Comparison of ENCODE assay signal across 9 cellular contexts in the genomic region with DNA sequence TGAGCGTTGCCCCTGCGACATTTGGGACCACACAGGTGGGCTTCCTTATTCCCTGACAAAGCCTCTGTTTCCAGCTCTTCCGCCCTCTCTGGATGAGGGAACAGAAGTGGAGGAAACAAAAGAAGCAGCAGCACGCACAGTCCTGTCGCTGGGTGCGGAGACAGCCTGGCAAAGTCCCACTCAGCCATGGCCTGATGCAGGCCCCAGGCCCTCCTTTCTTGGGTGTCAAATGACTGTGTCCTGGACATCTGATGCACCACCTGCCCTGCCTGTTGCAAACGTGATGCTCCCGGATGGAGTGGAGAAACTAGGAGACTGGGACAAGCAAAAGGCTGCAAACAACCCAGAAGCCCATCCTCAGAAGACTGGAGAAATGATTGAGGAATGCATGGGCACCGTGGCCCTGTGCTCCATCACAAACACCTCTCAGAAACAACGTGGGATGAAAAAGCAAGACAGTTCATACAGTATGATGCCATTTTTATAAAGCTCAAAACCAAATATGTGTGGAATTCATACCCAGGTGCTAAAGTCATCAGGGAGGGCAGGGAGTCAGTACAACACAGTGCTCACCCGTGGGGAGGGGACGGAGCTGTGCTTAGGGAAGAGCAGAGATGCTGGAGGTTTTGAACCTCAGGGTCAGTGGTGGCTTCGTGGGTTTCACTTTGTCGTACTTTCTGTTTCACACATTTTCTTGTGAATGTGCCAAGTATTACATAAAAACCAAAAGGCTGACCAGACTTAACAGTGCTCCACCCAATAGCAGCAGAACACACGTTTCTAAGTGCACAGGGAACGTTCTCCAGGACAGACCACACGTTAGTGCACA. TPM values are rescaled to one million over a fixed set of nuclear protein-coding genes. Genes with fewer than 3 reads are reported as not detected.
DNase-seq lines count a peak whose midpoint lies in the region; ATAC-seq, FAIRE-seq and TF ChIP-seq lines count a peak whose summit lies in the region.
"Had no signal": no experiment of that assay in that cellular context is flagged by ENCODE, and none has a peak within 500 bp of the region (broad histone marks: within the 10 kb centered on the region; RNA-seq: fewer than 3 reads in every experiment).

No MANE protein-coding gene starts in this region.

- H3K36me3 Mint-ChIP-seq in Caco-2 (ENCODE audit: insufficient read depth, unreplicated experiment) = peaks cover 38% of the 10 kb centered on the region
- H3K36me3 Mint-ChIP-seq in activated naive CD8-positive, alpha-beta T cell treated with anti-CD3 and anti-CD28 coated beads, Interleukin-2, amount 50 U/mL, for 24 hours (ENCODE audit: low read depth) = peaks cover 20% of the 10 kb centered on the region

- CTCF ChIA-PET in Caco-2 (lab: Charles Lee) = no interaction called here

- no peaks in the 10 kb centered on the region for H3K27me3 ChIP-seq in Caco-2 (replicated peaks; ENCODE audit: control insufficient read depth, insufficient read depth, low read length)
- no peaks in the 10 kb centered on the region for H3K27me3 ChIP-seq in testis
- 0 out of 2 replicates have a peak, but pooled peaks cover 2% of the 10 kb centered on the region for H3K27me3 ChIP-seq in HAP-1 (ENCODE audit: low read depth)

- H3K9ac ChIP-seq in kidney (ENCODE audit: low read length in 2 of 2) = peak overlapping the region in 1 of 2 donors; percentile 38

- no peak for FAIRE-seq in kidney (lab: Jason Lieb, UNC)

- intact Hi-C loops in Caco-2 (cut with micrococcal nuclease; ENCODE audit: unreplicated experiment) (loop anchor here (2.0 to 5.0 kb wide), 2 partner anchors 27 to 78 kb away; a partner anchor contains a TSS), testis (cut with DNase I; ENCODE audit: low total_unique reads) (no loop called here), kidney (cut with DNase I) (no loop called here)

- H3K4me1 ChIP-seq in Caco-2 = peaks cover 21% of the 10 kb centered on the region
- peaks cover 33% of the 10 kb centered on the region for H3K4me1 ChIP-seq in testis
- H3K4me1 ChIP-seq in HAP-1 = no peaks in the 10 kb centered on the region
- peaks cover 0 to 17% of the 10 kb centered on the region in 2 donors for H3K4me1 ChIP-seq in kidney (ENCODE audit: control insufficient read depth in 1 of 2, insufficient read depth in 1 of 2, low read depth in 1 of 2, low read length in 2 of 2)

- no peak for TF ChIP-seq POLR2A in testis (IDR thresholded peaks at IDR 0.05)

- in situ Hi-C loops in HAP-1 (cut with MboI; ENCODE audit: low sequenced_read_pairs) = no loop called here

- peaks cover 16% of the 10 kb centered on the region for H3K4me1 Mint-ChIP-seq in Caco-2 (ENCODE audit: low read depth, unreplicated experiment)
- H3K4me1 Mint-ChIP-seq in activated naive CD8-positive, alpha-beta T cell treated with anti-CD3 and anti-CD28 coated beads, Interleukin-2, amount 50 U/mL, for 24 hours = peaks cover 40% of the 10 kb centered on the region

- ATAC-seq in GM19397 (IDR thresholded peaks at IDR 0.05; ENCODE audit: unreplicated experiment) (peak; percentile 50), HG03442 (IDR thresholded peaks at IDR 0.05; ENCODE audit: unreplicated experiment) (peak; percentile 65)
- ATAC-seq in activated naive CD8-positive, alpha-beta T cell treated with anti-CD3 and anti-CD28 coated beads, Interleukin-2, amount 50 U/mL, for 24 hours = peak; percentile 50

- H3K36me3 ChIP-seq in Caco-2 (ENCODE audit: control insufficient read depth, insufficient read depth, low read length) (no peaks in the 10 kb centered on the region; the same call in none of the 2 replicates), testis (ENCODE audit: low read depth, missing control alignments) (no peaks in the 10 kb centered on the region), HAP-1 (replicated peaks) (peaks cover 30% of the 10 kb centered on the region), kidney (ENCODE audit: control insufficient read depth in 1 of 2, insufficient read depth in 2 of 2, low read length in 2 of 2) (peaks cover 10 to 19% of the 10 kb centered on the region in 2 donors)

- H3K27me3 Mint-ChIP-seq in Caco-2 (ENCODE audit: insufficient read depth, unreplicated experiment) = no peaks in the 10 kb centered on the region
- no peaks in the 10 kb centered on the region for H3K27me3 Mint-ChIP-seq in activated naive CD8-positive, alpha-beta T cell treated with anti-CD3 and anti-CD28 coated beads, Interleukin-2, amount 50 U/mL, for 24 hours

- H3K9me3 ChIP-seq in Caco-2 (no peaks in the 10 kb centered on the region), testis (no peaks in the 10 kb centered on the region), HAP-1 (no peaks in the 10 kb centered on the region), kidney (ENCODE audit: control insufficient read depth in 1 of 2, low read length in 2 of 2) (no peaks in the 10 kb centered on the region)

- no peak overlapping the region for H3K4me3 Mint-ChIP-seq in Caco-2 (ENCODE audit: unreplicated experiment)
- peak overlapping the region; percentile 3 for H3K4me3 Mint-ChIP-seq in activated naive CD8-positive, alpha-beta T cell treated with anti-CD3 and anti-CD28 coated beads, Interleukin-2, amount 50 U/mL, for 24 hours

- WGBS in testis, 2 donors = 49 to 51% methylated on average over 17 of the region's 17 CpGs

- POLR2A ChIA-PET in Caco-2 (lab: Charles Lee) = no interaction called here

- no peak overlapping the region for H3K4me3 ChIP-seq in Caco-2 (ENCODE audit: low read depth, low read length)
- no peak overlapping the region for H3K4me3 ChIP-seq in testis
- H3K4me3 ChIP-seq in HAP-1 = no peak overlapping the region
- peak overlapping the region in 1 of 2 donors; percentile 19 for H3K4me3 ChIP-seq in kidney (ENCODE audit: low read length in 2 of 2)

- H3K9me3 Mint-ChIP-seq in Caco-2 (ENCODE audit: unreplicated experiment) = no peaks in the 10 kb centered on the region
- no peaks in the 10 kb centered on the region for H3K9me3 Mint-ChIP-seq in activated naive CD8-positive, alpha-beta T cell treated with anti-CD3 and anti-CD28 coated beads, Interleukin-2, amount 50 U/mL, for 24 hours

- H3K27ac Mint-ChIP-seq in Caco-2 (ENCODE audit: unreplicated experiment) = no peak overlapping the region
- H3K27ac Mint-ChIP-seq in activated naive CD8-positive, alpha-beta T cell treated with anti-CD3 and anti-CD28 coated beads, Interleukin-2, amount 50 U/mL, for 24 hours = no peak overlapping the region

- TSS peak; percentile 17 for BruUV-seq in Caco-2 (replicated peaks; lab: Mats Ljungman, UMichigan)

- TF ChIP-seq CTCF in Caco-2 (IDR thresholded peaks at IDR 0.05; ENCODE audit: insufficient read depth in 1 of 2, low read depth in 1 of 2, low read length in 1 of 2, severe bottlenecking in 1 of 2, unreplicated experiment in 1 of 2) = no peak
- no peak for TF ChIP-seq CTCF in testis (IDR thresholded peaks at IDR 0.05)
- TF ChIP-seq CTCF in kidney (IDR thresholded peaks at IDR 0.05; ENCODE audit: borderline replicate concordance, extremely low read depth, insufficient read depth) = no peak

- DNase-seq in Caco-2 = no peak
- DNase-seq in activated naive CD8-positive, alpha-beta T cell treated with anti-CD3 and anti-CD28 coated beads, Interleukin-2, amount 50 U/mL, for 24 hours = no peak
- peak; percentile 80 for DNase-seq in kidney tubule cell (ENCODE audit: low spot score)
- DNase-seq in testis = no peak
- no peak for DNase-seq in HAP-1 (ENCODE audit: low spot score in 2 of 2)
- no peak for DNase-seq in kidney

- H3K27ac ChIP-seq in testis (peak overlapping the region; percentile 49 to 77), kidney (ENCODE audit: low read depth in 2 of 2, low read length in 2 of 2) (peak overlapping the region in 1 of 2 donors; percentile 55)
- H3K27ac ChIP-seq: HL-60 had no signal

RNA-seq across cellular contexts. Expression of a gene that starts 20.9 kb away (rescaled TPM):
- 69.0 and 72.1 TPM in 2 replicates for total RNA-seq in Caco-2 (2022)
- 10 to 100 TPM; 47.9 to 85.9 TPM for total RNA-seq in testis
- polyA plus RNA-seq in testis (ENCODE audit: insufficient read depth, low read depth, low replicate concordance) = 86.6 TPM
- total RNA-seq in kidney = 127 TPM
- 30.5 TPM for polyA plus RNA-seq in kidney (ENCODE audit: insufficient read depth, low read depth, low replicate concordance)

RNA-seq across cellular contexts. Expression of a gene that starts 26.9 kb away (rescaled TPM):
- total RNA-seq in Caco-2 (2022) (2,104 and 2,207 TPM in 2 replicates), testis (100 to 1,000 TPM; 616 to 873 TPM), kidney (1,143 TPM)
- polyA plus RNA-seq in testis (ENCODE audit: insufficient read depth, low read depth, low replicate concordance) (918 TPM), kidney (ENCODE audit: insufficient read depth, low read depth, low replicate concordance) (2,940 TPM)
